Comparison of ENCODE assay signal across 1 cellular context in the genomic region with DNA sequence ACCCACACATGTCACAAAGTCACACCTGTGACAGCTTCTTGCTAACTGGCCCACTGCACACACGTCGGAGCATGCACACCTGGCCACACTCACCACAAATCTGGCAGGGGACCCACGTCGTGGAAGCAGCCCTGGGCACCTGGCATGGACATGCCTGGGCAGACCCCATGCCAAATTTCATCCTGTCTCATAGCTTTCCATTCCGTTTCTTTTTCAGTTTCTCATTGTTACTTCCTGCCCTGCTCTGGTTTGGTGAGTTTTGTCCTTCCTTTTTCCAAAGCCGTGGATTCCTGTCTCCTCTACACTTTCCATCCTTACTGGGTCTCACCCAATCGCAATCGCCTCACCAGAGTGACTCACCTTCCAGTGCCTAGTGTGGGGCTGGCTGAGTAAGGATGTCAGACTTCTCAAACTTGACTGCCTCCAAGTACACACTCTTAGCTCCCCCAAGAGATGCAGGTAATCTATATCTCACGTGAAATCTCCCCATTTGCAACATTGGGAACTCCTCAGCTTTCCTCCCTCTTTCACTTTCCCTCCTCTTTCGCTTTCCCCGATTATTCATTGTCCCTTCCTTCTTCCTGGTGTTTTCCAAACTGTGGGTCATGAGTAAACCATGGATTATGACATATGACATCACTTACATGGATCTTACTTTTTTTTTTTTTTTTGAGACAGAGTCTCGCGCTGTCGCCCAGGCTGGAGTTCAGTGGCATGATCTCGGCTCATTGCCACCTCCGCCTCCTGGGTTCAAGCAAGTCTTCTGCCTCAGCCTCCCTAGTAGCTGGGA.
A peak's percentile ranks its signal among the peaks of the same experiment; 100 is the strongest.
TF ChIP-seq lines count a peak whose summit lies in the region.

No MANE protein-coding gene starts in this region.

TF ChIP-seq in HEK293, 187 proteins besides CTCF, POLR2A, EP300 and RAD21 (continued from another document and continues in another):
- TF ChIP-seq, protein P1, sequence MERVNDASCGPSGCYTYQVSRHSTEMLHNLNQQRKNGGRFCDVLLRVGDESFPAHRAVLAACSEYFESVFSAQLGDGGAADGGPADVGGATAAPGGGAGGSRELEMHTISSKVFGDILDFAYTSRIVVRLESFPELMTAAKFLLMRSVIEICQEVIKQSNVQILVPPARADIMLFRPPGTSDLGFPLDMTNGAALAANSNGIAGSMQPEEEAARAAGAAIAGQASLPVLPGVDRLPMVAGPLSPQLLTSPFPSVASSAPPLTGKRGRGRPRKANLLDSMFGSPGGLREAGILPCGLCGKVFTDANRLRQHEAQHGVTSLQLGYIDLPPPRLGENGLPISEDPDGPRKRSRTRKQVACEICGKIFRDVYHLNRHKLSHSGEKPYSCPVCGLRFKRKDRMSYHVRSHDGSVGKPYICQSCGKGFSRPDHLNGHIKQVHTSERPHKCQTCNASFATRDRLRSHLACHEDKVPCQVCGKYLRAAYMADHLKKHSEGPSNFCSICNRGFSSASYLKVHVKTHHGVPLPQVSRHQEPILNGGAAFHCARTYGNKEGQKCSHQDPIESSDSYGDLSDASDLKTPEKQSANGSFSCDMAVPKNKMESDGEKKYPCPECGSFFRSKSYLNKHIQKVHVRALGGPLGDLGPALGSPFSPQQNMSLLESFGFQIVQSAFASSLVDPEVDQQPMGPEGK (tag by site-specific recombination; IDR thresholded peaks at IDR 0.05): peak; percentile 57; the same call in 1 of the 2 replicates
- TF ChIP-seq HOXC10 (CRISPR knock-in tag; IDR thresholded peaks at IDR 0.05) (no peak), PRDM1 (tag by site-specific recombination; IDR thresholded peaks at IDR 0.05) (peak; percentile 99), ZNF324 (tag by site-specific recombination; IDR thresholded peaks at IDR 0.05) (no peak), ZSCAN23 (tag by site-specific recombination; IDR thresholded peaks at IDR 0.05) (no peak), ZNF155 (tag by site-specific recombination; IDR thresholded peaks at IDR 0.05) (no peak), ZNF791 (tag by site-specific recombination; IDR thresholded peaks at IDR 0.05) (no peak), ZNF585B (tag by site-specific recombination; IDR thresholded peaks at IDR 0.05) (no peak), ZNF133 (tag by site-specific recombination; IDR thresholded peaks at IDR 0.05) (no peak), ZSCAN16 (tag by site-specific recombination; IDR thresholded peaks at IDR 0.05) (no peak), ZNF660 (tag by site-specific recombination; IDR thresholded peaks at IDR 0.05) (no peak), ZNF521 (tag by site-specific recombination; IDR thresholded peaks at IDR 0.05) (no peak), ZNF664 (tag by site-specific recombination; IDR thresholded peaks at IDR 0.05) (no peak; the same call in 1 of the 2 replicates), REPIN1 (tag by site-specific recombination; IDR thresholded peaks at IDR 0.05; ENCODE audit: low read depth) (no peak), ZNF623 (tag by site-specific recombination; IDR thresholded peaks at IDR 0.05) (no peak), KLF1 (tag by site-specific recombination; IDR thresholded peaks at IDR 0.05) (no peak), GLI2 (tag by site-specific recombination; IDR thresholded peaks at IDR 0.05; ENCODE audit: borderline replicate concordance, low read depth) (no peak), ZNF112 (tag by site-specific recombination; IDR thresholded peaks at IDR 0.05) (no peak), ZNF785 (tag by site-specific recombination; IDR thresholded peaks at IDR 0.05) (no peak), ZNF514 (tag by site-specific recombination; IDR thresholded peaks at IDR 0.05) (no peak), WT1 (tag by site-specific recombination; IDR thresholded peaks at IDR 0.05) (no peak), ZNF433 (tag by site-specific recombination; IDR thresholded peaks at IDR 0.05; ENCODE audit: low read depth) (no peak), YY1 (tag by site-specific recombination; IDR thresholded peaks at IDR 0.05) (no peak), SP7 (tag by site-specific recombination; IDR thresholded peaks at IDR 0.05) (peak; percentile 69), GLI4 (tag by site-specific recombination; IDR thresholded peaks at IDR 0.05) (no peak), ZNF654 (tag by site-specific recombination; IDR thresholded peaks at IDR 0.05; ENCODE audit: low read depth) (no peak), ZNF239 (tag by site-specific recombination; IDR thresholded peaks at IDR 0.05) (no peak), ZNF132 (tag by site-specific recombination; IDR thresholded peaks at IDR 0.05; ENCODE audit: borderline replicate concordance) (no peak), ZFP69B (tag by site-specific recombination; IDR thresholded peaks at IDR 0.05) (peak; percentile 53; the same call in 1 of the 2 replicates), ZNF596 (tag by site-specific recombination; IDR thresholded peaks at IDR 0.05) (no peak), ZNF248 (tag by site-specific recombination; IDR thresholded peaks at IDR 0.05) (no peak), SALL2 (tag by site-specific recombination; IDR thresholded peaks at IDR 0.05; ENCODE audit: borderline replicate concordance) (no peak), ZNF23 (tag by site-specific recombination; IDR thresholded peaks at IDR 0.05; ENCODE audit: borderline replicate concordance) (no peak), ZNF658 (tag by site-specific recombination; IDR thresholded peaks at IDR 0.05) (no peak), HOXD13 (CRISPR knock-in tag; IDR thresholded peaks at IDR 0.05; ENCODE audit: borderline replicate concordance) (no peak), ZNF37A (tag by site-specific recombination; IDR thresholded peaks at IDR 0.05) (no peak), ZNF24 (tag by site-specific recombination; IDR thresholded peaks at IDR 0.05) (peak; percentile 27; the same call in 1 of the 2 replicates), ZFP3 (tag by site-specific recombination; IDR thresholded peaks at IDR 0.05; ENCODE audit: low read depth) (no peak), ZNF792 (tag by site-specific recombination; IDR thresholded peaks at IDR 0.05) (no peak)
- TF ChIP-seq, protein P2, sequence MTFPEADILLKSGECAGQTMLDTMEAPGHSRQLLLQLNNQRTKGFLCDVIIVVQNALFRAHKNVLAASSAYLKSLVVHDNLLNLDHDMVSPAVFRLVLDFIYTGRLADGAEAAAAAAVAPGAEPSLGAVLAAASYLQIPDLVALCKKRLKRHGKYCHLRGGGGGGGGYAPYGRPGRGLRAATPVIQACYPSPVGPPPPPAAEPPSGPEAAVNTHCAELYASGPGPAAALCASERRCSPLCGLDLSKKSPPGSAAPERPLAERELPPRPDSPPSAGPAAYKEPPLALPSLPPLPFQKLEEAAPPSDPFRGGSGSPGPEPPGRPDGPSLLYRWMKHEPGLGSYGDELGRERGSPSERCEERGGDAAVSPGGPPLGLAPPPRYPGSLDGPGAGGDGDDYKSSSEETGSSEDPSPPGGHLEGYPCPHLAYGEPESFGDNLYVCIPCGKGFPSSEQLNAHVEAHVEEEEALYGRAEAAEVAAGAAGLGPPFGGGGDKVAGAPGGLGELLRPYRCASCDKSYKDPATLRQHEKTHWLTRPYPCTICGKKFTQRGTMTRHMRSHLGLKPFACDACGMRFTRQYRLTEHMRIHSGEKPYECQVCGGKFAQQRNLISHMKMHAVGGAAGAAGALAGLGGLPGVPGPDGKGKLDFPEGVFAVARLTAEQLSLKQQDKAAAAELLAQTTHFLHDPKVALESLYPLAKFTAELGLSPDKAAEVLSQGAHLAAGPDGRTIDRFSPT (tag by site-specific recombination; IDR thresholded peaks at IDR 0.05): no peak
- TF ChIP-seq, protein P3, sequence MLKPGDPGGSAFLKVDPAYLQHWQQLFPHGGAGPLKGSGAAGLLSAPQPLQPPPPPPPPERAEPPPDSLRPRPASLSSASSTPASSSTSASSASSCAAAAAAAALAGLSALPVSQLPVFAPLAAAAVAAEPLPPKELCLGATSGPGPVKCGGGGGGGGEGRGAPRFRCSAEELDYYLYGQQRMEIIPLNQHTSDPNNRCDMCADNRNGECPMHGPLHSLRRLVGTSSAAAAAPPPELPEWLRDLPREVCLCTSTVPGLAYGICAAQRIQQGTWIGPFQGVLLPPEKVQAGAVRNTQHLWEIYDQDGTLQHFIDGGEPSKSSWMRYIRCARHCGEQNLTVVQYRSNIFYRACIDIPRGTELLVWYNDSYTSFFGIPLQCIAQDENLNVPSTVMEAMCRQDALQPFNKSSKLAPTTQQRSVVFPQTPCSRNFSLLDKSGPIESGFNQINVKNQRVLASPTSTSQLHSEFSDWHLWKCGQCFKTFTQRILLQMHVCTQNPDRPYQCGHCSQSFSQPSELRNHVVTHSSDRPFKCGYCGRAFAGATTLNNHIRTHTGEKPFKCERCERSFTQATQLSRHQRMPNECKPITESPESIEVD (tag by site-specific recombination; IDR thresholded peaks at IDR 0.05): no peak
- TF ChIP-seq, protein P4, sequence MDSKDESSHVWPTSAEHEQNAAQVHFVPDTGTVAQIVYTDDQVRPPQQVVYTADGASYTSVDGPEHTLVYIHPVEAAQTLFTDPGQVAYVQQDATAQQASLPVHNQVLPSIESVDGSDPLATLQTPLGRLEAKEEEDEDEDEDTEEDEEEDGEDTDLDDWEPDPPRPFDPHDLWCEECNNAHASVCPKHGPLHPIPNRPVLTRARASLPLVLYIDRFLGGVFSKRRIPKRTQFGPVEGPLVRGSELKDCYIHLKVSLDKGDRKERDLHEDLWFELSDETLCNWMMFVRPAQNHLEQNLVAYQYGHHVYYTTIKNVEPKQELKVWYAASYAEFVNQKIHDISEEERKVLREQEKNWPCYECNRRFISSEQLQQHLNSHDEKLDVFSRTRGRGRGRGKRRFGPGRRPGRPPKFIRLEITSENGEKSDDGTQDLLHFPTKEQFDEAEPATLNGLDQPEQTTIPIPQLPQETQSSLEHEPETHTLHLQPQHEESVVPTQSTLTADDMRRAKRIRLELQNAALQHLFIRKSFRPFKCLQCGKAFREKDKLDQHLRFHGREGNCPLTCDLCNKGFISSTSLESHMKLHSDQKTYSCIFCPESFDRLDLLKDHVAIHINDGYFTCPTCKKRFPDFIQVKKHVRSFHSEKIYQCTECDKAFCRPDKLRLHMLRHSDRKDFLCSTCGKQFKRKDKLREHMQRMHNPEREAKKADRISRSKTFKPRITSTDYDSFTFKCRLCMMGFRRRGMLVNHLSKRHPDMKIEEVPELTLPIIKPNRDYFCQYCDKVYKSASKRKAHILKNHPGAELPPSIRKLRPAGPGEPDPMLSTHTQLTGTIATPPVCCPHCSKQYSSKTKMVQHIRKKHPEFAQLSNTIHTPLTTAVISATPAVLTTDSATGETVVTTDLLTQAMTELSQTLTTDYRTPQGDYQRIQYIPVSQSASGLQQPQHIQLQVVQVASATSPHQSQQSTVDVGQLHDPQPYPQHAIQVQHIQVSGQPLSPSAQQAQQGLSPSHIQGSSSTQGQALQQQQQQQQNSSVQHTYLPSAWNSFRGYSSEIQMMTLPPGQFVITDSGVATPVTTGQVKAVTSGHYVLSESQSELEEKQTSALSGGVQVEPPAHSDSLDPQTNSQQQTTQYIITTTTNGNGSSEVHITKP (tag by site-specific recombination; IDR thresholded peaks at IDR 0.05): peak; percentile 86
- TF ChIP-seq, protein P5, sequence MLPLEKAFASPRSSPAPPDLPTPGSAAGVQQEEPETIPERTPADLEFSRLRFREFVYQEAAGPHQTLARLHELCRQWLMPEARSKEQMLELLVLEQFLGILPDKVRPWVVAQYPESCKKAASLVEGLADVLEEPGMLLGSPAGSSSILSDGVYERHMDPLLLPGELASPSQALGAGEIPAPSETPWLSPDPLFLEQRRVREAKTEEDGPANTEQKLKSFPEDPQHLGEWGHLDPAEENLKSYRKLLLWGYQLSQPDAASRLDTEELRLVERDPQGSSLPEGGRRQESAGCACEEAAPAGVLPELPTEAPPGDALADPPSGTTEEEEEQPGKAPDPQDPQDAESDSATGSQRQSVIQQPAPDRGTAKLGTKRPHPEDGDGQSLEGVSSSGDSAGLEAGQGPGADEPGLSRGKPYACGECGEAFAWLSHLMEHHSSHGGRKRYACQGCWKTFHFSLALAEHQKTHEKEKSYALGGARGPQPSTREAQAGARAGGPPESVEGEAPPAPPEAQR (tag by site-specific recombination; IDR thresholded peaks at IDR 0.05): no peak
- TF ChIP-seq, protein P6, sequence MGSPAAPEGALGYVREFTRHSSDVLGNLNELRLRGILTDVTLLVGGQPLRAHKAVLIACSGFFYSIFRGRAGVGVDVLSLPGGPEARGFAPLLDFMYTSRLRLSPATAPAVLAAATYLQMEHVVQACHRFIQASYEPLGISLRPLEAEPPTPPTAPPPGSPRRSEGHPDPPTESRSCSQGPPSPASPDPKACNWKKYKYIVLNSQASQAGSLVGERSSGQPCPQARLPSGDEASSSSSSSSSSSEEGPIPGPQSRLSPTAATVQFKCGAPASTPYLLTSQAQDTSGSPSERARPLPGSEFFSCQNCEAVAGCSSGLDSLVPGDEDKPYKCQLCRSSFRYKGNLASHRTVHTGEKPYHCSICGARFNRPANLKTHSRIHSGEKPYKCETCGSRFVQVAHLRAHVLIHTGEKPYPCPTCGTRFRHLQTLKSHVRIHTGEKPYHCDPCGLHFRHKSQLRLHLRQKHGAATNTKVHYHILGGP (tag by site-specific recombination; IDR thresholded peaks at IDR 0.05): no peak
- TF ChIP-seq, protein P7, sequence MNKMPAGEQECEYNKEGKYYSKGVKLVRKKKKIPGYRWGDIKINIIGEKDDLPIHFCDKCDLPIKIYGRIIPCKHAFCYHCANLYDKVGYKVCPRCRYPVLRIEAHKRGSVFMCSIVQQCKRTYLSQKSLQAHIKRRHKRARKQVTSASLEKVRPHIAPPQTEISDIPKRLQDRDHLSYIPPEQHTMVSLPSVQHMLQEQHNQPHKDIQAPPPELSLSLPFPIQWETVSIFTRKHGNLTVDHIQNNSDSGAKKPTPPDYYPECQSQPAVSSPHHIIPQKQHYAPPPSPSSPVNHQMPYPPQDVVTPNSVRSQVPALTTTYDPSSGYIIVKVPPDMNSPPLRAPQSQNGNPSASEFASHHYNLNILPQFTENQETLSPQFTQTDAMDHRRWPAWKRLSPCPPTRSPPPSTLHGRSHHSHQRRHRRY (tag by site-specific recombination; IDR thresholded peaks at IDR 0.05): no peak
- TF ChIP-seq, protein P8, sequence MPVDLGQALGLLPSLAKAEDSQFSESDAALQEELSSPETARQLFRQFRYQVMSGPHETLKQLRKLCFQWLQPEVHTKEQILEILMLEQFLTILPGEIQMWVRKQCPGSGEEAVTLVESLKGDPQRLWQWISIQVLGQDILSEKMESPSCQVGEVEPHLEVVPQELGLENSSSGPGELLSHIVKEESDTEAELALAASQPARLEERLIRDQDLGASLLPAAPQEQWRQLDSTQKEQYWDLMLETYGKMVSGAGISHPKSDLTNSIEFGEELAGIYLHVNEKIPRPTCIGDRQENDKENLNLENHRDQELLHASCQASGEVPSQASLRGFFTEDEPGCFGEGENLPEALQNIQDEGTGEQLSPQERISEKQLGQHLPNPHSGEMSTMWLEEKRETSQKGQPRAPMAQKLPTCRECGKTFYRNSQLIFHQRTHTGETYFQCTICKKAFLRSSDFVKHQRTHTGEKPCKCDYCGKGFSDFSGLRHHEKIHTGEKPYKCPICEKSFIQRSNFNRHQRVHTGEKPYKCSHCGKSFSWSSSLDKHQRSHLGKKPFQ (tag by site-specific recombination; IDR thresholded peaks at IDR 0.05): no peak
- TF ChIP-seq, protein P9, sequence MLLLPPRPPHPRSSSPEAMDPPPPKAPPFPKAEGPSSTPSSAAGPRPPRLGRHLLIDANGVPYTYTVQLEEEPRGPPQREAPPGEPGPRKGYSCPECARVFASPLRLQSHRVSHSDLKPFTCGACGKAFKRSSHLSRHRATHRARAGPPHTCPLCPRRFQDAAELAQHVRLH (tag by site-specific recombination; IDR thresholded peaks at IDR 0.05): 0 out of 2 replicates have a peak, but pooled peaks have one; percentile 14
